In the genomic region with DNA sequence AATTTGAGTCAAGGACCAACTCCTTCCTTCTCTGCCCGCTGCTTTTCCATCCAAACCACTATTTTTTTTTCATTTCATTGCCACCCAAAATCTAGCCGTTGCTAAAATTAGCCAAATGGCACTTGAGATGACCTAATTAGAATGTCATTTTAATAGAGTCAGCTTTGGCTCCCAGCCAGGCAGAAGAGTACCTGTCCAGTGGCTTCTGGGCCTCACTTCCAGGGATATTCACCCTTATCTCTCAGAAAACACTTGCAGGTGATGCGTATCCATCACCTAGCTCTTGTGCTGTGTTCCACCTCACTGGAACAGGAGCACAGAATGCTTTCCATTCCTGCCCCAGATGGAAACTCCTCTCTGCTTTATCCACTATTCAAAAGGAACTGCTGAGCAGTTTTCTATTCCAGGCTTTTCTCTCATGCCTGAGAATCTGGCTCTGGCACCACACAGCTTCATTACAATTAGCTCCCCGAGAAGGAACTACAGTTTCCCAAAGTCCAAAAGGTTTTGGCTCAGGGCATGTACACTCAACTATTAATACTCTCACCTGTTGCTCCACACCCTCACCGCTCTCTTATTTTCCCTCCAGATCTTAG, we compare ENCODE assay signal across 24 cellular contexts. TPM values are rescaled to one million over a fixed set of nuclear protein-coding genes. Genes with fewer than 3 reads are reported as not detected.
"Had no signal": no experiment of that assay in that cellular context is flagged by ENCODE, and none has a peak within 500 bp of the region (broad histone marks: within the 10 kb centered on the region; RNA-seq: fewer than 3 reads in every experiment).

No MANE protein-coding gene starts in this region.

- DNase-seq: activated CD8-positive, alpha-beta memory T cell treated with anti-CD3 and anti-CD28 coated beads for 24 hours; activated CD8-positive, alpha-beta memory T cell treated with anti-CD3 and anti-CD28 coated beads, Interleukin-2, amount 50 U/mL, for 48 hours; activated effector memory CD4-positive, alpha-beta T cell treated with Interleukin-2 at 50 U/mL for 16 hours; activated naive CD4-positive, alpha-beta T cell treated with anti-CD3 and anti-CD28 coated beads, Interleukin-2, amount 10 ng/mL, durations not matched to agents 7 days and 5 days; activated naive CD8-positive, alpha-beta T cell treated with anti-CD3 and anti-CD28 coated beads, Interleukin-2, amount 50 U/mL, for 24 hours; activated T-cell treated with anti-CD3 and anti-CD28 coated beads, Interleukin-2, amount 50 U/mL, for 48 hours; anterior cingulate cortex; brain microvascular endothelial cell; cortex of kidney; kidney; mammary epithelial cell; midbrain; nephron progenitor cell; stimulated activated CD4-positive, alpha-beta T cell treated with anti-CD3 and anti-CD28 coated beads, Interleukin-12 subunit alpha, Interleukin-12 subunit beta, amount 100 ng/mL, for 4 hours; stimulated activated CD4-positive, alpha-beta T cell treated with anti-CD3 and anti-CD28 coated beads, Interleukin-1b, Interleukin-23, amount 100 ng/mL, for 48 hours; stimulated activated CD8-positive, alpha-beta memory T cell treated with anti-CD3 and anti-CD28 coated beads, Interleukin-4, amount 100 ng/mL, for 48 hours; stimulated activated naive CD4-positive, alpha-beta T cell; tibial artery had no signal

- H3K27me3 Mint-ChIP-seq: progenitor cell of endocrine pancreas had no signal

- H3K9me3 Mint-ChIP-seq: activated naive CD4-positive, alpha-beta T cell treated with anti-CD3 and anti-CD28 coated beads, Interleukin-2, amount 10 ng/mL, durations not matched to agents 7 days and 5 days; activated naive CD8-positive, alpha-beta T cell treated with anti-CD3 and anti-CD28 coated beads, Interleukin-2, amount 50 U/mL, for 24 hours; central memory CD8-positive, alpha-beta T cell had no signal

- H3K36me3 ChIP-seq: brain microvascular endothelial cell, tibial artery had no signal

- H3K9me3 ChIP-seq: tibial artery had no signal

- H3K4me1 Mint-ChIP-seq: central memory CD8-positive, alpha-beta T cell had no signal

- H3K36me3 Mint-ChIP-seq: activated naive CD4-positive, alpha-beta T cell treated with anti-CD3 and anti-CD28 coated beads, Interleukin-2, amount 10 ng/mL, durations not matched to agents 7 days and 5 days had no signal

- H3K4me3 Mint-ChIP-seq: activated naive CD4-positive, alpha-beta T cell treated with anti-CD3 and anti-CD28 coated beads, Interleukin-2, amount 10 ng/mL, durations not matched to agents 7 days and 5 days; activated naive CD8-positive, alpha-beta T cell treated with anti-CD3 and anti-CD28 coated beads, Interleukin-2, amount 50 U/mL, for 24 hours; central memory CD8-positive, alpha-beta T cell; nephron progenitor cell had no signal

- H3K27ac ChIP-seq: brain microvascular endothelial cell, tibial artery had no signal

- H3K4me3 ChIP-seq: tibial artery had no signal

- H3K27ac Mint-ChIP-seq: activated naive CD4-positive, alpha-beta T cell treated with anti-CD3 and anti-CD28 coated beads, Interleukin-2, amount 10 ng/mL, durations not matched to agents 7 days and 5 days; activated naive CD8-positive, alpha-beta T cell treated with anti-CD3 and anti-CD28 coated beads, Interleukin-2, amount 50 U/mL, for 24 hours; nephron progenitor cell; progenitor cell of endocrine pancreas had no signal

- ATAC-seq: activated CD4-positive, CD25-positive, alpha-beta regulatory T cell treated with anti-CD3 and anti-CD28 coated beads, Interleukin-2, amount 50 U/mL, for 24 hours; activated naive CD8-positive, alpha-beta T cell treated with anti-CD3 and anti-CD28 coated beads, Interleukin-2, amount 50 U/mL, for 24 hours; left lobe of liver had no signal

- H3K27me3 ChIP-seq: brain microvascular endothelial cell, tibial artery had no signal

RNA-seq across cellular contexts. Expression of a gene that starts 18.5 kb away (rescaled TPM):
- total RNA-seq: frontal cortex, kidney, left lobe of liver, mammary epithelial cell, progenitor cell of endocrine pancreas, subcutaneous adipose tissue had no signal

RNA-seq across cellular contexts. Expression of a gene that starts 19.1 kb away (rescaled TPM):
- total RNA-seq: frontal cortex, kidney, left lobe of liver, mammary epithelial cell, progenitor cell of endocrine pancreas, subcutaneous adipose tissue had no signal

RNA-seq across cellular contexts. Expression of a gene that starts 26.3 kb away (rescaled TPM):
- total RNA-seq: left lobe of liver, mammary epithelial cell had no signal
